Comparison of ENCODE assay signal across 21 cellular contexts in genomic region chr2:168330624-168331423, GRCh38.
"Had no signal": no experiment of that assay in that cellular context is flagged by ENCODE, and none has a peak within 500 bp of the region (broad histone marks: within the 10 kb centered on the region; RNA-seq: fewer than 3 reads in every experiment).

No MANE protein-coding gene starts in this region.

- DNase-seq: dorsolateral prefrontal cortex; effector CD8-positive, alpha-beta T cell; foreskin melanocyte; head of caudate nucleus; kidney; left colon; left ventricle myocardium superior; mesenchymal stem cell; midbrain; nucleus accumbens; ovary; right cardiac atrium; small intestine; stimulated activated CD4-positive, alpha-beta T cell treated with anti-CD3 and anti-CD28 coated beads, Interleukin-12 subunit alpha, Interleukin-12 subunit beta, amount 100 ng/mL, for 4 hours; stimulated activated CD4-positive, alpha-beta T cell treated with anti-CD3 and anti-CD28 coated beads, Interleukin-2, amount 100 ng/mL, for 48 hours; stimulated activated naive CD4-positive, alpha-beta T cell treated with Interleukin-2 at 50 U/mL for 16 hours; trophoblast cell had no signal

- H3K36me3 ChIP-seq: neural progenitor cell, ovary had no signal

- H3K4me3 ChIP-seq: dorsolateral prefrontal cortex, hepatocyte, lung, neural progenitor cell, ovary had no signal

- H3K4me3 Mint-ChIP-seq: natural killer cell treated with Interleukin-12 subunit alpha and Interleukin-12 subunit beta and Interleukin-15 and Interleukin-18, amount 100 ng/mL, for 72 hours; neural progenitor cell had no signal

- H3K36me3 Mint-ChIP-seq: neural progenitor cell had no signal

- H3K27me3 ChIP-seq: dorsolateral prefrontal cortex, hepatocyte, neural progenitor cell, ovary had no signal

- H3K9me3 ChIP-seq: ovary had no signal

- H3K27ac ChIP-seq: dorsolateral prefrontal cortex, hepatocyte, neural progenitor cell, ovary had no signal

- H3K27ac Mint-ChIP-seq: neural progenitor cell had no signal

- H3K4me1 Mint-ChIP-seq: neural progenitor cell had no signal

- FAIRE-seq: kidney, small intestine had no signal

- H3K4me1 ChIP-seq: neural progenitor cell had no signal

- ATAC-seq: left colon; left ventricle myocardium superior; natural killer cell treated with Interleukin-12 subunit alpha and Interleukin-12 subunit beta and Interleukin-15 and Interleukin-18, amount 100 ng/mL, for 72 hours; right cardiac atrium had no signal
